In the genomic region with DNA sequence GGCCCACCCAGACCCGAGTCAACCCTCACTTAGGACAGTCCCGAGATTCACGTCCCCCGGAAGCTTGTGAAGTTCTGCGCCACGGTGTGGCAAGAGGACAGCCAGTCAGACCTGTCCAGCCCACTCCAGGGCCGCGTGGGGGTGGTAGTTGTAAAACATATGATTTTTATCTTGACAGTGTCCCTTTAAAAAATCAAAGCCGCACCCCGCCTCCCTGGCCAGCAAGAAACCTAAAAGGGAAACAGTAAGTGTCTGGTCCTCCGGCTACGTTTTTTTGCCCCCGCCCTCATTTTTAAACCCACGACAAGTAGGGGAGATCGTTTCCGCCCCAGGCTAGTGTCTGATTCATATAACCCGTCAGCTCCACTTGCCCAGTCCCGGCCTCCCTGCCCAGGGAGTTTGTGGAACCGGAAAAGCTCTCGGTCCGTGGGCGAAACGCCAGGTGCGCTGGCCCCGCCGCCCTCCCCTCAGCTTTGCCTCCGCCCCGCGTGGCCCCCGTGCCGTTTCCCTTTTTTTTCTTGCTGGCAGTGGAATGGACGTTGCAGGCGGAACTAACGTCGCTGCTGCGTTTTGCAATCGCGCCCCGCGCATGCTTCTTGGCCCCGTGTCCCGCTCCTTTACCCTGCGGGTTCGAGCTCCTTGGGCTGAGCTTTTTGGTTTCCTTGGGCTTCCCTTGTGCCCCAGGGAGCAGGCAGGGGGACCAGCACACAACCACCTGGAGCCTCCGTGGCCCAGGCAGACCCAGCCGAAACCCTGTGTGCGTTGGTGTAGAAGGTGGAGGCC, we compare ENCODE assay signal across 8 cellular contexts. TPM values are rescaled to one million over a fixed set of nuclear protein-coding genes. Genes with fewer than 3 reads are reported as not detected.
DNase-seq lines count a peak whose midpoint lies in the region; ATAC-seq and TF ChIP-seq lines count a peak whose summit lies in the region.

No MANE protein-coding gene starts in this region.

- peak overlapping the region; percentile 7 for H2BK5ac ChIP-seq in trophoblast cell (ENCODE audit: low read depth, low read length, poor library complexity)

- H2AFZ ChIP-seq in trophoblast cell (ENCODE audit: insufficient read depth, low read length, poor library complexity), result peak overlapping the region; percentile 12
- H2AFZ ChIP-seq in neural progenitor cell (replicated peaks), result no peak overlapping the region

- no peaks in the 10 kb centered on the region for H3K9me3 Mint-ChIP-seq in CD8-positive, alpha-beta T cell
- H3K9me3 Mint-ChIP-seq in endothelial cell (ENCODE audit: unreplicated experiment) (no peaks in the 10 kb centered on the region), neural progenitor cell (no peaks in the 10 kb centered on the region)

- no peaks in the 10 kb centered on the region for H3K27me3 ChIP-seq in CD8-positive, alpha-beta T cell (ENCODE audit: insufficient read depth, low read length)
- H3K27me3 ChIP-seq in RWPE2 (ENCODE audit: insufficient read depth, poor library complexity, severe bottlenecking), result no peaks in the 10 kb centered on the region
- H3K27me3 ChIP-seq in trophoblast cell (ENCODE audit: insufficient read depth, low read length), result no peaks in the 10 kb centered on the region
- no peaks in the 10 kb centered on the region for H3K27me3 ChIP-seq in neural progenitor cell

- H3K4me2 ChIP-seq in trophoblast cell (ENCODE audit: low read length), result no peak overlapping the region
- no peak overlapping the region for H3K4me2 ChIP-seq in neural progenitor cell

- POLR2A ChIA-PET in CD8-positive, alpha-beta T cell (lab: Charles Lee), result interaction anchor here (0.8 to 1.4 kb wide), 3 partner anchors 12 to 56 kb away, joined by 3 to 4 read pairs (median 3); no protein-coding TSS in a partner anchor

- peak overlapping the region; percentile 65 for H3K18ac ChIP-seq in trophoblast cell (ENCODE audit: low read length)

- no CpG with 5 or more reads among the region's 47 CpGs for WGBS in trophoblast cell (ENCODE audit: extremely low coverage, insufficient coverage, insufficient read length)

- H3K79me1 ChIP-seq in trophoblast cell (ENCODE audit: low read length), result peaks cover 15% of the 10 kb centered on the region

- H2AK5ac ChIP-seq in trophoblast cell (ENCODE audit: low read length), result peak overlapping the region; percentile 29

- H3K36me3 ChIP-seq in CD8-positive, alpha-beta T cell (ENCODE audit: insufficient read depth, low read length), result peaks cover 18% of the 10 kb centered on the region
- H3K36me3 ChIP-seq in RWPE2 (ENCODE audit: low read depth), result peaks cover 35% of the 10 kb centered on the region
- H3K36me3 ChIP-seq in trophoblast cell (ENCODE audit: control insufficient read depth in 1 of 2, insufficient read depth in 2 of 2, low read length in 2 of 2), result peaks cover 46 to 47% of the 10 kb centered on the region in 2 experiments
- H3K36me3 ChIP-seq in neural progenitor cell, result no peaks in the 10 kb centered on the region

- peak overlapping the region; percentile 53 for H4K91ac ChIP-seq in trophoblast cell (ENCODE audit: low read depth, low read length)

- CTCF ChIA-PET in CD8-positive, alpha-beta T cell (lab: Charles Lee), result interaction anchor here (1.3 kb wide), 1 partner anchor 12 kb away, joined by 3 read pairs; no protein-coding TSS in a partner anchor

- no peak overlapping the region for H3K23ac ChIP-seq in trophoblast cell (ENCODE audit: low read length)

- H3K27ac ChIP-seq in CD8-positive, alpha-beta T cell (ENCODE audit: low read depth, low read length), result no peak overlapping the region
- peak overlapping the region; percentile 84 for H3K27ac ChIP-seq in RWPE2 (ENCODE audit: poor library complexity, severe bottlenecking)
- peak overlapping the region; percentile 2 for H3K27ac ChIP-seq in trophoblast cell (ENCODE audit: low read depth, low read length)
- no peak overlapping the region for H3K27ac ChIP-seq in neural progenitor cell

- no peak for ATAC-seq in CD8-positive, alpha-beta T cell
- ATAC-seq in RWPE2 (ENCODE audit: low read depth) (peak; percentile 85), HG03520 (IDR thresholded peaks at IDR 0.05; ENCODE audit: unreplicated experiment) (no peak)

- peak overlapping the region; percentile 11 for H3K4ac ChIP-seq in trophoblast cell (ENCODE audit: low read depth, low read length)

- H4K12ac ChIP-seq in trophoblast cell (ENCODE audit: low read depth, low read length), result no peak overlapping the region

- H3K4me1 ChIP-seq in CD8-positive, alpha-beta T cell (ENCODE audit: insufficient read depth, low read length), result peaks cover 51% of the 10 kb centered on the region
- H3K4me1 ChIP-seq in RWPE2 (ENCODE audit: insufficient read depth, poor library complexity, severe bottlenecking), result peaks cover 32% of the 10 kb centered on the region
- peaks cover 26 to 31% of the 10 kb centered on the region in 2 experiments for H3K4me1 ChIP-seq in trophoblast cell (ENCODE audit: control insufficient read depth in 1 of 2, insufficient read depth in 2 of 2, low read length in 2 of 2)
- H3K4me1 ChIP-seq in neural progenitor cell, result no peaks in the 10 kb centered on the region

- no peak overlapping the region for H2BK12ac ChIP-seq in trophoblast cell (ENCODE audit: low read length)

- H3K27ac Mint-ChIP-seq in CD8-positive, alpha-beta T cell, result peak overlapping the region; percentile 22
- H3K27ac Mint-ChIP-seq in endothelial cell (ENCODE audit: unreplicated experiment), result no peak overlapping the region
- H3K27ac Mint-ChIP-seq in neural progenitor cell, result no peak overlapping the region

- peaks cover 3% of the 10 kb centered on the region for H4K20me1 ChIP-seq in neural progenitor cell (ENCODE audit: low read depth)

- no peak overlapping the region for H3K9ac ChIP-seq in trophoblast cell (ENCODE audit: low read length)
- H3K9ac ChIP-seq in neural progenitor cell, result no peak overlapping the region

- peaks cover 38% of the 10 kb centered on the region for H3K4me1 Mint-ChIP-seq in CD8-positive, alpha-beta T cell (ENCODE audit: low read depth)
- H3K4me1 Mint-ChIP-seq in endothelial cell (ENCODE audit: unreplicated experiment) (no peaks in the 10 kb centered on the region), neural progenitor cell (no peaks in the 10 kb centered on the region)

- no peak for TF ChIP-seq CTCF in CD8-positive, alpha-beta T cell (IDR thresholded peaks at IDR 0.05)
- no peak for TF ChIP-seq CTCF in RWPE2 (IDR thresholded peaks at IDR 0.05; ENCODE audit: poor library complexity, severe bottlenecking)
- no peak for TF ChIP-seq CTCF in endothelial cell (IDR thresholded peaks at IDR 0.05; ENCODE audit: unreplicated experiment)
- TF ChIP-seq CTCF in neural progenitor cell (IDR thresholded peaks at IDR 0.05), result no peak

- peak overlapping the region; percentile 19 for H3K14ac ChIP-seq in trophoblast cell (ENCODE audit: low read length)

- H3K27me3 Mint-ChIP-seq in CD8-positive, alpha-beta T cell (ENCODE audit: low read depth), result no peaks in the 10 kb centered on the region
- peaks cover 7% of the 10 kb centered on the region for H3K27me3 Mint-ChIP-seq in endothelial cell (ENCODE audit: unreplicated experiment)
- H3K27me3 Mint-ChIP-seq in neural progenitor cell (ENCODE audit: insufficient read depth, low read depth), result peaks cover 4% of the 10 kb centered on the region

- H3K9me3 ChIP-seq in CD8-positive, alpha-beta T cell (ENCODE audit: low read length), result no peaks in the 10 kb centered on the region
- H3K9me3 ChIP-seq in RWPE2 (ENCODE audit: severe bottlenecking), result no peaks in the 10 kb centered on the region
- no peaks in the 10 kb centered on the region for H3K9me3 ChIP-seq in trophoblast cell (ENCODE audit: insufficient read depth, low read depth, low read length)
- H3K9me3 ChIP-seq in neural progenitor cell (ENCODE audit: low read depth), result no peaks in the 10 kb centered on the region

- H3K4me3 ChIP-seq in CD8-positive, alpha-beta T cell (ENCODE audit: low read depth, low read length), result no peak overlapping the region
- peak overlapping the region; percentile 33 for H3K4me3 ChIP-seq in RWPE2 (ENCODE audit: severe bottlenecking)
- no peak overlapping the region for H3K4me3 ChIP-seq in trophoblast cell (ENCODE audit: low read depth, low read length)
- no peak overlapping the region for H3K4me3 ChIP-seq in neural progenitor cell

- H2BK120ac ChIP-seq in trophoblast cell (ENCODE audit: insufficient read depth, low read length, poor library complexity), result no peak overlapping the region

- peak overlapping the region; percentile 3 for H4K8ac ChIP-seq in trophoblast cell (ENCODE audit: low read depth, low read length)

- H3K79me2 ChIP-seq in trophoblast cell (ENCODE audit: control insufficient read depth, insufficient read depth, low read length, poor library complexity), result peaks cover 2% of the 10 kb centered on the region
- no peaks in the 10 kb centered on the region for H3K79me2 ChIP-seq in neural progenitor cell (ENCODE audit: low read depth)

- peaks cover 32% of the 10 kb centered on the region for H3K36me3 Mint-ChIP-seq in CD8-positive, alpha-beta T cell
- peaks cover 12% of the 10 kb centered on the region for H3K36me3 Mint-ChIP-seq in endothelial cell (ENCODE audit: low read depth, unreplicated experiment)
- peaks cover 3% of the 10 kb centered on the region for H3K36me3 Mint-ChIP-seq in neural progenitor cell

- intact Hi-C loops in CD8-positive, alpha-beta T cell (cut with DNase I, micrococcal nuclease), result no loop called here

- peak in 1 of 7 experiments; percentile 23 for DNase-seq in CD8-positive, alpha-beta T cell
- peak; percentile 97 for DNase-seq in RWPE2 (ENCODE audit: low spot score)
- peak; percentile 63 for DNase-seq in fibroblast of peridontal ligament (ENCODE audit: extremely low read depth)
- DNase-seq in trophoblast cell, result peak; percentile 88 to 89
- DNase-seq in AML-193 (lab: John Stamatoyannopoulos, UW), result no peak
- DNase-seq in endothelial cell (ENCODE audit: low spot score), result no peak
- DNase-seq in neural progenitor cell (ENCODE audit: low spot score), result no peak

- no peaks in the 10 kb centered on the region for H3F3A ChIP-seq in neural progenitor cell (ENCODE audit: low read depth)

- peak overlapping the region; percentile 18 for H3K4me3 Mint-ChIP-seq in CD8-positive, alpha-beta T cell
- H3K4me3 Mint-ChIP-seq in endothelial cell (ENCODE audit: unreplicated experiment) (no peak overlapping the region), neural progenitor cell (no peak overlapping the region)

RNA-seq across cellular contexts. Expression of a gene that starts 13.3 kb away (rescaled TPM):
- total RNA-seq in CD8-positive, alpha-beta T cell, result 10 to 100 TPM; 72.9 to 76.5 TPM
- polyA plus RNA-seq in trophoblast cell (2013), result 21.1 and 21.4 TPM in 2 replicates
- total RNA-seq in endothelial cell (ENCODE audit: unreplicated experiment), result 43.1 TPM
- 10.9 and 39.3 TPM in 2 replicates for total RNA-seq in neural progenitor cell (ENCODE audit: low replicate concordance)

RNA-seq across cellular contexts. Expression of a gene that starts 54.0 kb away (rescaled TPM):
- 10 to 100 TPM in 1 of 2 experiments, 1 to 10 TPM in 1; 8.6 to 11.8 TPM for total RNA-seq in CD8-positive, alpha-beta T cell
- 6.5 and 6.6 TPM in 2 replicates for polyA plus RNA-seq in trophoblast cell (2013)
- total RNA-seq in endothelial cell (ENCODE audit: unreplicated experiment) (15.6 TPM), neural progenitor cell (ENCODE audit: low replicate concordance) (20.6 and 32.7 TPM in 2 replicates)

RNA-seq across cellular contexts. Expression of a gene that starts 54.3 kb away (rescaled TPM):
- not detected for total RNA-seq in CD8-positive, alpha-beta T cell
- 0.42 and 0.55 TPM in 2 replicates for polyA plus RNA-seq in trophoblast cell (2013)
- 0.18 TPM for total RNA-seq in endothelial cell (ENCODE audit: unreplicated experiment)
- total RNA-seq in neural progenitor cell (ENCODE audit: low replicate concordance), result not detected in 2 replicates

RNA-seq across cellular contexts. Expression of a gene that starts 55.4 kb away (rescaled TPM):
- total RNA-seq in CD8-positive, alpha-beta T cell, result 10 to 100 TPM; 46.5 to 48.6 TPM
- 52.1 and 52.4 TPM in 2 replicates for polyA plus RNA-seq in trophoblast cell (2013)
- total RNA-seq in endothelial cell (ENCODE audit: unreplicated experiment) (82.5 TPM), neural progenitor cell (ENCODE audit: low replicate concordance) (17.5 and 22.4 TPM in 2 replicates)

Comparison
In these comparisons a context has a peak if more than half of its experiments do, and no peak if none do; other contexts are left out.
1. DNase-seq: peak in RWPE2 (single experiment), fibroblast of peridontal ligament (single experiment) and trophoblast cell (2 of 2); none in AML-193 (0 of 2), endothelial cell (single experiment) and neural progenitor cell (single experiment).
2. H3K27ac ChIP-seq: peak in RWPE2 (single experiment) and trophoblast cell (single experiment); none in CD8-positive, alpha-beta T cell (single experiment) and neural progenitor cell (single experiment).